Comparison of ENCODE assay signal across 10 cellular contexts in genomic region chr19:54575205-54575604, GRCh38. TPM values are rescaled to one million over a fixed set of nuclear protein-coding genes. Genes with fewer than 3 reads are reported as not detected.
"Had no signal": no experiment of that assay in that cellular context is flagged by ENCODE, and none has a peak within 500 bp of the region (broad histone marks: within the 10 kb centered on the region; RNA-seq: fewer than 3 reads in every experiment).

No MANE protein-coding gene starts in this region.

RNA-seq across cellular contexts. Expression of gene LILRA2, which starts 1.6 kb away (rescaled TPM):
- total RNA-seq: chondrocyte, dermis blood vessel endothelial cell, endothelial cell of umbilical vein, epithelial cell of proximal tubule, glomerular endothelial cell, kidney epithelial cell, mammary epithelial cell, mesothelial cell of epicardium, myocyte had no signal
- polyA plus RNA-seq: endothelial cell of umbilical vein, keratinocyte, mammary epithelial cell had no signal

RNA-seq across cellular contexts. Expression of gene LILRA1, which starts 18.2 kb away (rescaled TPM):
- total RNA-seq: chondrocyte, dermis blood vessel endothelial cell, endothelial cell of umbilical vein, epithelial cell of proximal tubule, glomerular endothelial cell, kidney epithelial cell, mammary epithelial cell, mesothelial cell of epicardium, myocyte had no signal
- polyA plus RNA-seq: endothelial cell of umbilical vein, keratinocyte, mammary epithelial cell had no signal

RNA-seq across cellular contexts. Expression of gene LILRB1, which starts 55.1 kb away (rescaled TPM):
- total RNA-seq: chondrocyte, dermis blood vessel endothelial cell, endothelial cell of umbilical vein, epithelial cell of proximal tubule, kidney epithelial cell, mammary epithelial cell, mesothelial cell of epicardium, myocyte had no signal
- polyA plus RNA-seq: endothelial cell of umbilical vein, keratinocyte, mammary epithelial cell had no signal
